8 cellular contexts compared by ENCODE assay signal in genomic region chr14:59028476-59029202, GRCh38.
DNase-seq lines count a peak whose midpoint lies in the region; ATAC-seq, FAIRE-seq and TF ChIP-seq lines count a peak whose summit lies in the region.

No MANE protein-coding gene starts in this region.

- TF ChIP-seq POLR2A in HepG2 (IDR thresholded peaks at IDR 0.05; ENCODE audit: insufficient read depth in 1 of 2, low read depth in 2 of 2, low read length in 2 of 2), result no peak

- ATAC-seq in HepG2, result peak; percentile 97
- peak; percentile 68 for ATAC-seq in stimulated activated effector memory CD8-positive, alpha-beta T cell treated with anti-CD3 and anti-CD28 coated beads, Interleukin-12 subunit alpha, Interleukin-12 subunit beta, amount 100 ng/mL, for 72 hours

- no peaks in the 10 kb centered on the region; the same call in 1 of the 2 replicates for H3K9me3 ChIP-seq in MG63
- no peaks in the 10 kb centered on the region for H3K9me3 ChIP-seq in HepG2 (ENCODE audit: low read length)

- POLR2A ChIA-PET in HepG2 (lab: Yijun Ruan, JAX), result no interaction called here

- H3K36me3 ChIP-seq in MG63 (no peaks in the 10 kb centered on the region), HepG2 (replicated peaks in 1 of 2; ENCODE audit: control insufficient read depth in 1 of 2, insufficient read depth in 2 of 2, low read length in 2 of 2) (no peaks in the 10 kb centered on the region)

- CTCF ChIA-PET in HepG2 (lab: Yijun Ruan, JAX; ENCODE audit: low intra/inter-chr PET ratio, low total read pairs), result interaction anchor here (1.6 to 2.0 kb wide), 3 partner anchors 27 to 415 kb away, joined by 7 to 11 read pairs (median 9); no protein-coding TSS in a partner anchor

- peak; percentile 86 for FAIRE-seq in HepG2 (lab: Jason Lieb, UNC)

- H3K4me3 ChIP-seq in MG63 (no peak overlapping the region), HepG2 (replicated peaks in 1 of 3; ENCODE audit: insufficient read depth in 1 of 3, low read depth in 2 of 3, low read length in 3 of 3) (no peak overlapping the region)

- peaks cover 6% of the 10 kb centered on the region for H3K36me3 Mint-ChIP-seq in HFFc6 (ENCODE audit: low read depth)
- H3K36me3 Mint-ChIP-seq in stimulated activated effector memory CD8-positive, alpha-beta T cell treated with anti-CD3 and anti-CD28 coated beads, Interleukin-12 subunit alpha, Interleukin-12 subunit beta, amount 100 ng/mL, for 72 hours, result no peaks in the 10 kb centered on the region

- H3K27me3 Mint-ChIP-seq in HFFc6 (ENCODE audit: insufficient read depth), result no peaks in the 10 kb centered on the region; the same call in 1 of the 2 replicates

- H3K27ac ChIP-seq in 22Rv1, result no peak overlapping the region
- no peak overlapping the region for H3K27ac ChIP-seq in HepG2 (ENCODE audit: extremely low read length, insufficient read depth, low read length)

- peaks cover 31% of the 10 kb centered on the region for H3K4me1 Mint-ChIP-seq in HFFc6 (ENCODE audit: low read depth)
- no peaks in the 10 kb centered on the region for H3K4me1 Mint-ChIP-seq in stimulated activated effector memory CD8-positive, alpha-beta T cell treated with anti-CD3 and anti-CD28 coated beads, Interleukin-12 subunit alpha, Interleukin-12 subunit beta, amount 100 ng/mL, for 72 hours

- no peaks in the 10 kb centered on the region for H3K27me3 ChIP-seq in MG63
- H3K27me3 ChIP-seq in HepG2 (ENCODE audit: control insufficient read depth in 1 of 2, insufficient read depth in 2 of 2, low read length in 2 of 2), result no peaks in the 10 kb centered on the region

- no peaks in the 10 kb centered on the region for H3K79me2 ChIP-seq in HepG2 (ENCODE audit: insufficient read depth, low read length)

- no peaks in the 10 kb centered on the region for H4K20me1 ChIP-seq in HepG2 (ENCODE audit: insufficient read depth, low read length)

- intact Hi-C loops in HepG2 (cut with micrococcal nuclease; ENCODE audit: unreplicated experiment), result loop anchor here (1.0 to 2.0 kb wide), 3 partner anchors 27 to 416 kb away; no protein-coding TSS in a partner anchor

- BruUV-seq in HepG2 (replicated peaks; lab: Mats Ljungman, UMichigan), result no TSS peak

- H3K4me2 ChIP-seq in HepG2 (ENCODE audit: low read depth, low read length), result 0 out of 2 replicates have a peak overlapping the region, but pooled peaks have one; percentile 9

- peak overlapping the region; percentile 80 for H3K4me3 Mint-ChIP-seq in HFFc6
- no peak overlapping the region for H3K4me3 Mint-ChIP-seq in stimulated activated effector memory CD8-positive, alpha-beta T cell treated with anti-CD3 and anti-CD28 coated beads, Interleukin-12 subunit alpha, Interleukin-12 subunit beta, amount 100 ng/mL, for 72 hours

- H3K27ac Mint-ChIP-seq in HFFc6, result peak overlapping the region; percentile 53
- H3K27ac Mint-ChIP-seq in stimulated activated effector memory CD8-positive, alpha-beta T cell treated with anti-CD3 and anti-CD28 coated beads, Interleukin-12 subunit alpha, Interleukin-12 subunit beta, amount 100 ng/mL, for 72 hours, result no peak overlapping the region

- peak; percentile 66 for TF ChIP-seq RAD21 in HepG2 (CRISPR knock-in tag; IDR thresholded peaks at IDR 0.05)

- H3K9ac ChIP-seq in HepG2 (ENCODE audit: insufficient read depth, low read depth, low read length), result no peak overlapping the region

- H2AFZ ChIP-seq in HepG2 (ENCODE audit: low read length), result no peak overlapping the region

- TF ChIP-seq CTCF in 22Rv1 (IDR thresholded peaks at IDR 0.05) (peak; percentile 96), GM12872 (IDR thresholded peaks at IDR 0.05; ENCODE audit: insufficient read depth, low read depth, low read length) (peak; percentile 95), HFFc6 (IDR thresholded peaks at IDR 0.05) (peak; percentile 89), HepG2 (CRISPR knock-in tag; IDR thresholded peaks at IDR 0.05) (peak; percentile 85)

- peak; percentile 98 for DNase-seq in HFFc6
- DNase-seq in MG63, result peak; percentile 79
- peak; percentile 50 for DNase-seq in RPMI8226
- peak; percentile 53 for DNase-seq in cerebellum (ENCODE audit: low spot score)
- peak; percentile 39 for DNase-seq in HepG2 (ENCODE audit: low spot score)
- peak in 1 of 2 donors; percentile 51 for DNase-seq in stimulated activated effector memory CD8-positive, alpha-beta T cell treated with anti-CD3 and anti-CD28 coated beads, Interleukin-12 subunit alpha, Interleukin-12 subunit beta, amount 100 ng/mL, for 72 hours (ENCODE audit: low spot score in 2 of 2)

- 0 out of 2 replicates have a peak, but pooled peaks cover 5% of the 10 kb centered on the region for H3K9me3 Mint-ChIP-seq in HFFc6
- no peaks in the 10 kb centered on the region for H3K9me3 Mint-ChIP-seq in stimulated activated effector memory CD8-positive, alpha-beta T cell treated with anti-CD3 and anti-CD28 coated beads, Interleukin-12 subunit alpha, Interleukin-12 subunit beta, amount 100 ng/mL, for 72 hours

- TF ChIP-seq EP300 in HepG2 (IDR thresholded peaks at IDR 0.05; ENCODE audit: low read depth in 2 of 2, low read length in 2 of 2) (no peak), HepG2 (CRISPR knock-in tag; IDR thresholded peaks at IDR 0.05; ENCODE audit: borderline replicate concordance) (no peak)

- 0% methylated on average over 5 of the region's 5 CpGs for WGBS in HepG2 (ENCODE audit: low lambda C conversion rate)

- in situ Hi-C loops in HepG2 (cut with HindIII; ENCODE audit: extremely low pct_ligation_motif_present, low pct_unique_long_range_greater_than_20kb), result loop anchor here (10.0 kb wide), 1 partner anchor 524 kb away; no protein-coding TSS in a partner anchor

- no peaks in the 10 kb centered on the region for H3K4me1 ChIP-seq in HepG2 (ENCODE audit: insufficient read depth, low read length)

TF ChIP-seq in HepG2, 621 proteins besides CTCF, POLR2A, EP300 and RAD21 (continues in another document):
- no peak for TF ChIP-seq ZSCAN20 (CRISPR knock-in tag; IDR thresholded peaks at IDR 0.05; ENCODE audit: borderline replicate concordance)
- TF ChIP-seq SALL1 (CRISPR knock-in tag; IDR thresholded peaks at IDR 0.05), result peak; percentile 26; the same call in 1 of the 2 replicates
- TF ChIP-seq SMYD3 (CRISPR knock-in tag; IDR thresholded peaks at IDR 0.05), result no peak
- TF ChIP-seq FOXA3 (CRISPR knock-in tag; IDR thresholded peaks at IDR 0.05), result peak; percentile 21; the same call in 1 of the 2 replicates
- TF ChIP-seq HMGXB4 (CRISPR knock-in tag; IDR thresholded peaks at IDR 0.05; ENCODE audit: borderline replicate concordance in 1 of 2, low read depth in 1 of 2), result 0 out of 4 replicates have a peak, but pooled peaks of 1 of the 2 experiments have one; percentile 35
- no peak for TF ChIP-seq ZBTB44 (CRISPR knock-in tag; IDR thresholded peaks at IDR 0.05)
- no peak for TF ChIP-seq HOXD1 (CRISPR knock-in tag; IDR thresholded peaks at IDR 0.05)
- TF ChIP-seq NFATC3 (CRISPR knock-in tag; IDR thresholded peaks at IDR 0.05), result no peak
- TF ChIP-seq THRA (CRISPR knock-in tag; IDR thresholded peaks at IDR 0.05; ENCODE audit: borderline replicate concordance), result no peak
